In genomic region chr10:81914736-81915510, GRCh38 we compare ENCODE assay signal across 1 cellular context.
TF ChIP-seq lines count a peak whose summit lies in the region.

No MANE protein-coding gene starts in this region.

TF ChIP-seq in WTC11, 78 proteins besides CTCF, POLR2A, EP300 and RAD21:
- no peak for TF ChIP-seq USF2 (CRISPR knock-in tag; IDR thresholded peaks at IDR 0.05)
- TF ChIP-seq KAT7 (CRISPR knock-in tag; IDR thresholded peaks at IDR 0.05; ENCODE audit: borderline replicate concordance), result no peak
- TF ChIP-seq TEAD4 (CRISPR knock-in tag; IDR thresholded peaks at IDR 0.05), result no peak
- TF ChIP-seq MLX (CRISPR knock-in tag; IDR thresholded peaks at IDR 0.05), result no peak
- TF ChIP-seq ELF4 (CRISPR knock-in tag; IDR thresholded peaks at IDR 0.05; ENCODE audit: low read depth), result no peak
- no peak for TF ChIP-seq SMAD4 (CRISPR knock-in tag; IDR thresholded peaks at IDR 0.05)
- no peak for TF ChIP-seq ZNF532 (CRISPR knock-in tag; IDR thresholded peaks at IDR 0.05; ENCODE audit: borderline replicate concordance)
- no peak for TF ChIP-seq ARID4B (CRISPR knock-in tag; IDR thresholded peaks at IDR 0.05; ENCODE audit: borderline replicate concordance)
- no peak for TF ChIP-seq ZNF512 (CRISPR knock-in tag; IDR thresholded peaks at IDR 0.05; ENCODE audit: borderline replicate concordance)
- no peak for TF ChIP-seq GABPB1 (CRISPR knock-in tag; IDR thresholded peaks at IDR 0.05)
- TF ChIP-seq IRF2 (CRISPR knock-in tag; IDR thresholded peaks at IDR 0.05; ENCODE audit: borderline replicate concordance, low read depth), result no peak
- TF ChIP-seq ZBTB21 (CRISPR knock-in tag; IDR thresholded peaks at IDR 0.05; ENCODE audit: borderline replicate concordance), result no peak
